Comparison of ENCODE assay signal across 27 cellular contexts in the genomic region with DNA sequence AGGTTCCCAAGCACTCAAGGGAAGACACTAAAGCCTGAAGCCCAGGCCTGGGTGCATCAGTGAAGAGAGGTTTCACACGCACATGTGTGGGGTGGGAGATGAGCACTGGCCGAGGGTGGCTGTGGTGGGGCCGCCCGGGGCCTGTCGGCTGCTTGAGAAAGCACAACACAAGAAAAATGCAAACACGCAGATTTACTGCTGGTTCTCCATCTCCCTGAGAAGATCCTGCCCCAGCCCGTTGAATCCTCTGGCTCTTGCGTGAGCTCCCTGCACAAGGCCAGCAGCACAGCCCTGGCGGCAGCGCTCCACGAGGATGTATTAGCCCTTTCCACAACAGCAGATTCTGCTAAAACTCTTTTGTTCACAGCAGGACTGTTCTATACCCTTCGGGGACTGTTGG. TPM values are rescaled to one million over a fixed set of nuclear protein-coding genes. Genes with fewer than 3 reads are reported as not detected.
DNase-seq lines count a peak whose midpoint lies in the region; ATAC-seq and TF ChIP-seq lines count a peak whose summit lies in the region.
"Had no signal": no experiment of that assay in that cellular context is flagged by ENCODE, and none has a peak within 500 bp of the region (broad histone marks: within the 10 kb centered on the region; RNA-seq: fewer than 3 reads in every experiment).

No MANE protein-coding gene starts in this region.

- H3K4me1 ChIP-seq in OCI-LY1 (ENCODE audit: insufficient read depth, low read length, severe bottlenecking) (peaks cover 20% of the 10 kb centered on the region), lower lobe of right lung (peaks cover 7% of the 10 kb centered on the region), upper lobe of right lung (peaks cover 3% of the 10 kb centered on the region), neuronal stem cell (ENCODE audit: control insufficient read depth in 2 of 2, insufficient read depth in 1 of 2, low read depth in 1 of 2, low read length in 2 of 2) (peaks cover 0 to 2% of the 10 kb centered on the region in 2 donors)

- peaks cover 6% of the 10 kb centered on the region for H3K79me1 ChIP-seq in neuronal stem cell (ENCODE audit: low read depth, low read length)

- H3K4me3 Mint-ChIP-seq in chondrocyte (ENCODE audit: unreplicated experiment): no peak overlapping the region
- H3K4me3 Mint-ChIP-seq: CD8-positive, alpha-beta T cell had no signal

- H3K36me3 Mint-ChIP-seq in chondrocyte (ENCODE audit: low read depth): peaks cover 3% of the 10 kb centered on the region

- no peak overlapping the region for H2BK12ac ChIP-seq in neuronal stem cell (ENCODE audit: low read length)

- DNase-seq in chondrocyte (ENCODE audit: low spot score): peak; percentile 72
- peak; percentile 24 for DNase-seq in lower lobe of right lung
- no peak for DNase-seq in upper lobe of right lung
- DNase-seq in neuronal stem cell (ENCODE audit: low spot score): no peak
- DNase-seq in activated CD4-positive, alpha-beta T cell treated with anti-CD3 and anti-CD28 coated beads, Interleukin-2, amount 50 U/mL, for 4 hours: no peak
- DNase-seq: AML-193; Caco-2; CD8-positive, alpha-beta T cell; EL; GF-D8; GOT3; HCEC 1CT; IMR-90; KG1; MM.1S; NCI-H1048; NCI-H1417; NCI-H1694; NCI-H2029 treated with DMSO at 0.1 percent for 48 hours; NCI-H526 treated with DMSO at 0.1 percent for 48 hours; SK-N-SH had no signal

- no peak overlapping the region for H3K4ac ChIP-seq in neuronal stem cell (ENCODE audit: low read length)

- H3K27me3 Mint-ChIP-seq in chondrocyte (ENCODE audit: low read depth): no peaks in the 10 kb centered on the region

- H3K9me2 ChIP-seq in OCI-LY1 (ENCODE audit: low read depth, low read length): no peaks in the 10 kb centered on the region
- H3K9me2 ChIP-seq: SK-N-SH had no signal

- H4K91ac ChIP-seq in neuronal stem cell (ENCODE audit: low read depth, low read length, poor library complexity): no peak overlapping the region

- H3K79me2 ChIP-seq in OCI-LY1 (ENCODE audit: insufficient read depth, low read length): no peaks in the 10 kb centered on the region

- H3K27ac ChIP-seq in OCI-LY1 (ENCODE audit: low read depth, low read length, poor library complexity, severe bottlenecking) (peak overlapping the region; percentile 46), lower lobe of right lung (no peak overlapping the region), upper lobe of right lung (no peak overlapping the region), neuronal stem cell (replicated peaks; ENCODE audit: low read length) (no peak overlapping the region)
- H3K27ac ChIP-seq: A549, C4-2B had no signal

- H2AFZ ChIP-seq in OCI-LY1 (ENCODE audit: low read length) (no peak overlapping the region), neuronal stem cell (ENCODE audit: low read length) (no peak overlapping the region)

- H3K36me3 ChIP-seq in OCI-LY1 (ENCODE audit: insufficient read depth, low read length): peaks cover 30% of the 10 kb centered on the region
- H3K36me3 ChIP-seq in lower lobe of right lung: peaks cover 36% of the 10 kb centered on the region
- peaks cover 26% of the 10 kb centered on the region for H3K36me3 ChIP-seq in upper lobe of right lung
- peaks cover 20 to 34% of the 10 kb centered on the region in 2 donors for H3K36me3 ChIP-seq in neuronal stem cell (replicated peaks in 1 of 2; ENCODE audit: control insufficient read depth in 2 of 2, insufficient read depth in 2 of 2, low read length in 2 of 2)

- H3K4me1 Mint-ChIP-seq in chondrocyte (ENCODE audit: low read depth): peaks cover 6% of the 10 kb centered on the region

- WGBS in neuronal stem cell (ENCODE audit: extremely low coverage in 2 of 2, insufficient read length in 2 of 2, insufficient replicate concordance in 1 of 2), 2 donors: no CpG with 5 or more reads among the region's 12 CpGs

- H3K9ac ChIP-seq in OCI-LY1 (ENCODE audit: low read length): no peak overlapping the region
- H3K9ac ChIP-seq in neuronal stem cell (ENCODE audit: low read depth, low read length, poor library complexity): no peak overlapping the region
- H3K9ac ChIP-seq: SK-N-SH had no signal

- no peak overlapping the region for H3K27ac Mint-ChIP-seq in chondrocyte (ENCODE audit: unreplicated experiment)

- H3K18ac ChIP-seq in neuronal stem cell (ENCODE audit: low read length): no peak overlapping the region

- H3K4me2 ChIP-seq in OCI-LY1 (ENCODE audit: low read length): no peak overlapping the region
- H3K4me2 ChIP-seq in neuronal stem cell (ENCODE audit: insufficient read depth, low read length, poor library complexity, severe bottlenecking): no peak overlapping the region
- H3K4me2 ChIP-seq: A549, SK-N-SH had no signal

- H3K4me3 ChIP-seq in OCI-LY1 (ENCODE audit: low read depth, low read length, poor library complexity, severe bottlenecking): no peak overlapping the region
- no peak overlapping the region for H3K4me3 ChIP-seq in lower lobe of right lung
- no peak overlapping the region for H3K4me3 ChIP-seq in upper lobe of right lung
- no peak overlapping the region for H3K4me3 ChIP-seq in neuronal stem cell (ENCODE audit: low read length in 2 of 2)
- H3K4me3 ChIP-seq: A549 had no signal

- H3K27me3 ChIP-seq in OCI-LY1 (ENCODE audit: insufficient read depth, low read length) (no peaks in the 10 kb centered on the region), lower lobe of right lung (ENCODE audit: low read depth) (peaks cover 7% of the 10 kb centered on the region), upper lobe of right lung (peaks cover 11% of the 10 kb centered on the region), neuronal stem cell (ENCODE audit: control insufficient read depth in 3 of 3, insufficient read depth in 3 of 3, low read depth in 1 of 3, low read length in 3 of 3) (peaks cover 0 to 5% (median 4%) of the 10 kb centered on the region in 3 experiments)

- TF ChIP-seq CTCF in OCI-LY1 (IDR thresholded peaks at IDR 0.05; ENCODE audit: low read length) (no peak), chondrocyte (IDR thresholded peaks at IDR 0.05) (no peak), lower lobe of right lung (IDR thresholded peaks at IDR 0.05) (no peak), upper lobe of right lung (IDR thresholded peaks at IDR 0.05) (no peak)

- no peaks in the 10 kb centered on the region for H4K20me1 ChIP-seq in OCI-LY1 (ENCODE audit: insufficient read depth, low read length)

- ATAC-seq in lower lobe of right lung (no peak), upper lobe of right lung (no peak), HG03039 (IDR thresholded peaks at IDR 0.05; ENCODE audit: unreplicated experiment) (no peak)
- ATAC-seq: A549; CD8-positive, alpha-beta T cell; Panc1 had no signal

- H3F3A ChIP-seq in OCI-LY1 (ENCODE audit: insufficient read depth, low read length): no peaks in the 10 kb centered on the region

- H2AK5ac ChIP-seq in neuronal stem cell (ENCODE audit: low read depth, low read length): no peak overlapping the region

- no peak overlapping the region for H2BK15ac ChIP-seq in neuronal stem cell (ENCODE audit: low read length)

- H2BK5ac ChIP-seq in neuronal stem cell (ENCODE audit: low read length): no peak overlapping the region

- no peaks in the 10 kb centered on the region for H3K9me3 Mint-ChIP-seq in chondrocyte (ENCODE audit: low read depth)
- H3K9me3 Mint-ChIP-seq: CD8-positive, alpha-beta T cell had no signal

- no peak overlapping the region for H2BK120ac ChIP-seq in neuronal stem cell (ENCODE audit: low read depth, low read length)

- intact Hi-C loops in lower lobe of right lung (cut with DNase I): no loop called here
- intact Hi-C loops in upper lobe of right lung (cut with DNase I): no loop called here

- no peak overlapping the region for H4K8ac ChIP-seq in neuronal stem cell (ENCODE audit: low read depth, low read length)

- H3K9me3 ChIP-seq in OCI-LY1 (ENCODE audit: low read length) (no peaks in the 10 kb centered on the region), lower lobe of right lung (no peaks in the 10 kb centered on the region), upper lobe of right lung (no peaks in the 10 kb centered on the region), neuronal stem cell (replicated peaks in 1 of 2; ENCODE audit: control insufficient read depth in 2 of 2, insufficient read depth in 1 of 2, low read depth in 1 of 2, low read length in 2 of 2) (no peaks in the 10 kb centered on the region)
- H3K9me3 ChIP-seq: A549, Caco-2, SK-N-SH had no signal

- H3K23ac ChIP-seq in neuronal stem cell (ENCODE audit: low read depth, low read length, poor library complexity): no peak overlapping the region

- no peak overlapping the region for H3K14ac ChIP-seq in neuronal stem cell (ENCODE audit: low read length)

RNA-seq across cellular contexts. Expression of a gene that starts 6.2 kb away (rescaled TPM):
- 25.6 to 33.0 TPM (median 32.7 TPM) in 3 replicates for total RNA-seq in chondrocyte
- total RNA-seq in lower lobe of right lung: 44.8 TPM
- 42.8 TPM for total RNA-seq in upper lobe of right lung
- polyA plus RNA-seq in neuronal stem cell (2013, experiment 1 of 2): 40.1 TPM
- 35.5 TPM for polyA plus RNA-seq in neuronal stem cell (2013, experiment 2 of 2)

RNA-seq across cellular contexts. Expression of a gene that starts 6.2 kb away (rescaled TPM):
- total RNA-seq in chondrocyte (53.2 to 56.2 TPM (median 54.9 TPM) in 3 replicates), lower lobe of right lung (54.5 TPM), upper lobe of right lung (44.6 TPM)
- polyA plus RNA-seq in neuronal stem cell (2013, experiment 1 of 2): 33.5 TPM
- 35.6 TPM for polyA plus RNA-seq in neuronal stem cell (2013, experiment 2 of 2)

RNA-seq across cellular contexts. Expression of a gene that starts 21.8 kb away (rescaled TPM):
- total RNA-seq in chondrocyte: 7.3 to 13.5 TPM (median 8.9 TPM) in 3 replicates
- total RNA-seq in lower lobe of right lung: not detected
- total RNA-seq in upper lobe of right lung: not detected
- 9.4 TPM for polyA plus RNA-seq in neuronal stem cell (2013, experiment 1 of 2)
- polyA plus RNA-seq in neuronal stem cell (2013, experiment 2 of 2): 11.0 TPM
- total RNA-seq: Caco-2, IMR-90 had no signal

RNA-seq across cellular contexts. Expression of a gene that starts 32.3 kb away (rescaled TPM):
- total RNA-seq in chondrocyte (not detected in 3 replicates), lower lobe of right lung (not detected), upper lobe of right lung (not detected)
- 0.52 TPM for polyA plus RNA-seq in neuronal stem cell (2013, experiment 1 of 2)
- 0.43 TPM for polyA plus RNA-seq in neuronal stem cell (2013, experiment 2 of 2)
- total RNA-seq: CD8-positive, alpha-beta T cell; IMR-90; NCI-H460 had no signal
- polyA plus RNA-seq: IMR-90 had no signal

RNA-seq across cellular contexts. Expression of a gene that starts 38.2 kb away (rescaled TPM):
- 1.3 to 3.2 TPM (median 2.3 TPM) in 3 replicates for total RNA-seq in chondrocyte
- 18.7 TPM for total RNA-seq in lower lobe of right lung
- 20.3 TPM for total RNA-seq in upper lobe of right lung
- 1.1 TPM for polyA plus RNA-seq in neuronal stem cell (2013, experiment 1 of 2)
- polyA plus RNA-seq in neuronal stem cell (2013, experiment 2 of 2): 1.3 TPM

Comparison
In these comparisons a context has a peak if more than half of its experiments do, and no peak if none do; other contexts are left out.
1. DNase-seq: peak in chondrocyte (single experiment) and lower lobe of right lung (single experiment); none in upper lobe of right lung (single experiment), neuronal stem cell (single experiment) and activated CD4-positive, alpha-beta T cell treated with anti-CD3 and anti-CD28 coated beads, Interleukin-2, amount 50 U/mL, for 4 hours (0 of 2).